26 cellular contexts compared by ENCODE assay signal in the genomic region with DNA sequence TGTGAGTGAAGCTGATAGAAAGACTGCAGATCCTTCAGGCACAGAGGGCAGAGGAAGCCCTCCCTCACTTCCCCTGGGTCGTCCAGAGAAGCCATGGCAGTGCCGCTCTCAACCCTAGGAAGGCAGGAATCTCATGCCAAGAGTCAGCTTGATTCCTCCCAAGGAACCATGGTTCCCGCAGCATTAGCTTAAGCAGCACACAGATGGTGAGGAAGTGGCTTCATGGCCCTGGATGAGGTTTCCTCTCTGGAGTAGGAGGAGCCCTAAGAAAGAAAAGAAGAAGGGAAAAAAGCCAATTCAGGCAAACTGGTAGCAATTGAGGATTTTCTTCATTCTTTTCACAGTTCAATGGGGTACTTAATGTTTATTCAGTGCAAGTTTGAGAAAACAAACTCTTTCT. TPM values are rescaled to one million over a fixed set of nuclear protein-coding genes. Genes with fewer than 3 reads are reported as not detected.
DNase-seq lines count a peak whose midpoint lies in the region; ATAC-seq and TF ChIP-seq lines count a peak whose summit lies in the region.
"Had no signal": no experiment of that assay in that cellular context is flagged by ENCODE, and none has a peak within 500 bp of the region (broad histone marks: within the 10 kb centered on the region; RNA-seq: fewer than 3 reads in every experiment).

No MANE protein-coding gene starts in this region.

- H3K4me3 ChIP-seq in CD8-positive, alpha-beta T cell (ENCODE audit: low read depth, low read length): no peak overlapping the region
- no peak overlapping the region for H3K4me3 ChIP-seq in PC-3 (ENCODE audit: low read length)
- no peak overlapping the region for H3K4me3 ChIP-seq in thyroid gland (replicated peaks in 1 of 3)
- H3K4me3 ChIP-seq in testis: no peak overlapping the region
- H3K4me3 ChIP-seq: breast epithelium, K562, lung, prostate gland, SJSA1, tibial nerve had no signal

- H3F3A ChIP-seq in PC-3 (ENCODE audit: low read length, unreplicated experiment): no peaks in the 10 kb centered on the region

- H3K36me3 Mint-ChIP-seq in CD8-positive, alpha-beta T cell: peaks cover 59% of the 10 kb centered on the region

- no peak for DNase-seq in CD8-positive, alpha-beta T cell
- DNase-seq in PC-3 (no peak), medulla oblongata (ENCODE audit: extremely low spot score) (peak; percentile 72), thyroid gland (peak; percentile 33 to 34), DMS153 treated with DMSO at 0.1 percent for 48 hours (lab: John Stamatoyannopoulos, UW; ENCODE audit: unreplicated experiment) (no peak), testis (no peak)
- DNase-seq: activated CD4-positive, alpha-beta T cell treated with anti-CD3 and anti-CD28 coated beads, Interleukin-2, amount 50 U/mL, for 4 hours; activated CD8-positive, alpha-beta memory T cell treated with anti-CD3 and anti-CD28 coated beads, Interleukin-2, amount 50 U/mL, for 48 hours; activated naive CD4-positive, alpha-beta T cell treated with anti-CD3 and anti-CD28 coated beads, Interleukin-2, amount 10 ng/mL, durations not matched to agents 7 days and 5 days; DMS153; effector memory CD4-positive, alpha-beta T cell; erythroblast; kidney; NCI-H1417 treated with DMSO at 0.1 percent for 48 hours; NCI-H2081 treated with DMSO at 0.1 percent for 48 hours; NCI-H774; stimulated activated naive CD8-positive, alpha-beta T cell treated with anti-CD3 and anti-CD28 coated beads, Interleukin-15, amount 100 ng/mL, for 72 hours; T-helper 1 cell had no signal

- H3K9me2 ChIP-seq in PC-3 (replicated peaks; ENCODE audit: low read length): no peaks in the 10 kb centered on the region

- intact Hi-C loops in CD8-positive, alpha-beta T cell (cut with DNase I, micrococcal nuclease): loop anchor here (5.0 to 10.0 kb wide), 5 partner anchors 331 to 1201 kb away; partner anchors contain the start of genes EAF1 (in 1 of the 2), LSM3 (in 1 of the 2), METTL6 (in 1 of the 2) and SLC6A6 (in 1 of the 2)
- intact Hi-C loops in PC-3 (cut with micrococcal nuclease) (no loop called here), thyroid gland (cut with DNase I) (no loop called here), testis (cut with DNase I; ENCODE audit: low total_unique reads) (no loop called here)

- H3K4me3 Mint-ChIP-seq in CD8-positive, alpha-beta T cell: no peak overlapping the region
- H3K4me3 Mint-ChIP-seq: activated naive CD4-positive, alpha-beta T cell treated with anti-CD3 and anti-CD28 coated beads, Interleukin-2, amount 10 ng/mL, durations not matched to agents 7 days and 5 days; CD14-positive monocyte; stimulated activated naive CD8-positive, alpha-beta T cell treated with anti-CD3 and anti-CD28 coated beads, Interleukin-15, amount 100 ng/mL, for 72 hours had no signal

- no peak for TF ChIP-seq CTCF in CD8-positive, alpha-beta T cell (IDR thresholded peaks at IDR 0.05)
- TF ChIP-seq CTCF in PC-3 (conservative IDR thresholded peaks at IDR 0.05; ENCODE audit: low read depth, low read length): no peak
- TF ChIP-seq CTCF in thyroid gland (IDR thresholded peaks at IDR 0.05): no peak
- TF ChIP-seq CTCF in testis (IDR thresholded peaks at IDR 0.05): no peak

- H3K4me1 Mint-ChIP-seq in CD8-positive, alpha-beta T cell (ENCODE audit: low read depth): peaks cover 35% of the 10 kb centered on the region

- TF ChIP-seq POLR2A in thyroid gland (IDR thresholded peaks at IDR 0.05) (no peak), testis (IDR thresholded peaks at IDR 0.05) (no peak)

- peaks cover 16% of the 10 kb centered on the region for H3K4me1 ChIP-seq in CD8-positive, alpha-beta T cell (ENCODE audit: insufficient read depth, low read length)
- peaks cover 14% of the 10 kb centered on the region for H3K4me1 ChIP-seq in PC-3 (ENCODE audit: insufficient read depth, low read length)
- H3K4me1 ChIP-seq in thyroid gland: peaks cover 27 to 36% of the 10 kb centered on the region in 2 donors
- peaks cover 15% of the 10 kb centered on the region for H3K4me1 ChIP-seq in testis
- H3K4me1 ChIP-seq: prostate gland had no signal

- H3K27ac Mint-ChIP-seq in CD8-positive, alpha-beta T cell: peak overlapping the region; percentile 58
- H3K27ac Mint-ChIP-seq: activated naive CD4-positive, alpha-beta T cell treated with anti-CD3 and anti-CD28 coated beads, Interleukin-2, amount 10 ng/mL, durations not matched to agents 7 days and 5 days; stimulated activated naive CD8-positive, alpha-beta T cell treated with anti-CD3 and anti-CD28 coated beads, Interleukin-15, amount 100 ng/mL, for 72 hours had no signal

- no peaks in the 10 kb centered on the region for H3K9me3 ChIP-seq in CD8-positive, alpha-beta T cell (ENCODE audit: low read length)
- no peaks in the 10 kb centered on the region for H3K9me3 ChIP-seq in PC-3 (ENCODE audit: low read length)
- H3K9me3 ChIP-seq in thyroid gland: no peaks in the 10 kb centered on the region
- H3K9me3 ChIP-seq in testis: no peaks in the 10 kb centered on the region
- H3K9me3 ChIP-seq: breast epithelium, prostate gland, SJSA1, tibial nerve had no signal

- H3K27ac ChIP-seq in CD8-positive, alpha-beta T cell (ENCODE audit: low read depth, low read length): no peak overlapping the region
- H3K27ac ChIP-seq in PC-3 (ENCODE audit: low read length) (no peak overlapping the region), thyroid gland (peak overlapping the region; percentile 71 to 84 (median 72)), testis (no peak overlapping the region)
- H3K27ac ChIP-seq: breast epithelium, prostate gland, SJSA1 had no signal

- no peaks in the 10 kb centered on the region for H3K27me3 ChIP-seq in CD8-positive, alpha-beta T cell (ENCODE audit: insufficient read depth, low read length)
- H3K27me3 ChIP-seq in PC-3 (ENCODE audit: low read length) (no peaks in the 10 kb centered on the region), thyroid gland (no peaks in the 10 kb centered on the region), testis (no peaks in the 10 kb centered on the region)
- H3K27me3 ChIP-seq: breast epithelium, SJSA1, tibial nerve had no signal

- H4K20me1 ChIP-seq in PC-3 (ENCODE audit: low read length): no peaks in the 10 kb centered on the region

- POLR2A ChIA-PET in CD8-positive, alpha-beta T cell (lab: Charles Lee): interaction anchor here (0.6 kb wide), 1 partner anchor 12 kb away, joined by 3 read pairs; no protein-coding TSS in a partner anchor
- POLR2A ChIA-PET in PC-3 (lab: Charles Lee; ENCODE audit: unreplicated experiment): no interaction called here

- WGBS in thyroid gland, 2 donors: 30 to 59% methylated on average over 3 of the region's 3 CpGs
- WGBS in testis, 2 donors: 53 to 80% methylated on average over 2 to 3 of the region's 3 CpGs

- no peak for ATAC-seq in CD8-positive, alpha-beta T cell
- ATAC-seq in PC-3: no peak
- ATAC-seq in HG03354 (IDR thresholded peaks at IDR 0.05; ENCODE audit: poor library complexity, severe bottlenecking, unreplicated experiment): no peak
- ATAC-seq: K562; stimulated activated naive CD8-positive, alpha-beta T cell treated with anti-CD3 and anti-CD28 coated beads, Interleukin-15, amount 100 ng/mL, for 72 hours had no signal

- H3K4me2 ChIP-seq in PC-3 (ENCODE audit: low read length): no peak overlapping the region

- no peak overlapping the region for H2AFZ ChIP-seq in PC-3 (ENCODE audit: low read length)

- CTCF ChIA-PET in CD8-positive, alpha-beta T cell (lab: Charles Lee): interaction anchor here (1.5 to 2.5 kb wide), 2 partner anchors 12 to 170 kb away, joined by 3 to 11 read pairs; no protein-coding TSS in a partner anchor
- CTCF ChIA-PET in PC-3 (lab: Charles Lee): no interaction called here

- H3K36me3 ChIP-seq in CD8-positive, alpha-beta T cell (ENCODE audit: insufficient read depth, low read length): peaks cover 20% of the 10 kb centered on the region
- H3K36me3 ChIP-seq in PC-3 (ENCODE audit: low read depth, low read length): peaks cover 28% of the 10 kb centered on the region
- H3K36me3 ChIP-seq in thyroid gland: peaks cover 7 to 10% of the 10 kb centered on the region in 2 donors
- no peaks in the 10 kb centered on the region for H3K36me3 ChIP-seq in testis (ENCODE audit: low read depth, missing control alignments)
- H3K36me3 ChIP-seq: breast epithelium, prostate gland had no signal

- H3K9me3 Mint-ChIP-seq in CD8-positive, alpha-beta T cell: no peaks in the 10 kb centered on the region
- H3K9me3 Mint-ChIP-seq: activated naive CD4-positive, alpha-beta T cell treated with anti-CD3 and anti-CD28 coated beads, Interleukin-2, amount 10 ng/mL, durations not matched to agents 7 days and 5 days; CD14-positive monocyte; stimulated activated naive CD8-positive, alpha-beta T cell treated with anti-CD3 and anti-CD28 coated beads, Interleukin-15, amount 100 ng/mL, for 72 hours had no signal

- H3K27me3 Mint-ChIP-seq in CD8-positive, alpha-beta T cell (ENCODE audit: low read depth): no peaks in the 10 kb centered on the region
- H3K27me3 Mint-ChIP-seq: stimulated activated naive CD8-positive, alpha-beta T cell treated with anti-CD3 and anti-CD28 coated beads, Interleukin-15, amount 100 ng/mL, for 72 hours had no signal

- H3K79me2 ChIP-seq in PC-3 (ENCODE audit: low read length): peaks cover 30% of the 10 kb centered on the region

- TSS peak; percentile 11 for BruUV-seq in PC-3 (replicated peaks; lab: Mats Ljungman, UMichigan)

- no peak overlapping the region for H3K9ac ChIP-seq in PC-3 (ENCODE audit: low read length)

RNA-seq across cellular contexts. Expression of gene RBSN, which starts 2.9 kb away (rescaled TPM):
- total RNA-seq in CD8-positive, alpha-beta T cell: 10 to 100 TPM; 41.9 to 48.1 TPM
- total RNA-seq in PC-3 (2014; rRNA removed) (18.7 and 26.8 TPM in 2 replicates), thyroid gland (10 to 100 TPM; 45.0 to 56.1 (median 52.0) TPM), testis (10 to 100 TPM; 41.7 to 44.8 TPM)
- polyA plus RNA-seq in testis (ENCODE audit: insufficient read depth, low read depth, low replicate concordance): 19.6 TPM

RNA-seq across cellular contexts. Expression of gene MRPS25, which starts 30.9 kb away (rescaled TPM):
- 10 to 100 TPM; 51.3 to 56.2 TPM for total RNA-seq in CD8-positive, alpha-beta T cell
- 42.9 and 46.0 TPM in 2 replicates for total RNA-seq in PC-3 (2014; rRNA removed)
- 10 to 100 TPM; 63.3 to 91.6 (median 79.8) TPM for total RNA-seq in thyroid gland
- 10 to 100 TPM; 40.4 to 55.4 TPM for total RNA-seq in testis
- 102 TPM for polyA plus RNA-seq in testis (ENCODE audit: insufficient read depth, low read depth, low replicate concordance)

Comparison
In these comparisons a context has a peak if more than half of its experiments do, and no peak if none do; other contexts are left out.
1. DNase-seq: peak in medulla oblongata (single experiment) and thyroid gland (2 of 2); none in CD8-positive, alpha-beta T cell (0 of 7), PC-3 (single experiment), DMS153 treated with DMSO at 0.1 percent for 48 hours (single experiment) and testis (single experiment).
2. H3K27ac ChIP-seq: peak in thyroid gland (3 of 3); none in CD8-positive, alpha-beta T cell (single experiment), PC-3 (single experiment) and testis (0 of 2).
3. intact Hi-C loops: an anchor here in CD8-positive, alpha-beta T cell (5.0 to 10.0 kb wide); none called in PC-3, thyroid gland and testis.